8 cellular contexts compared by ENCODE assay signal in genomic region chrX:1507511-1508463, GRCh38. TPM values are rescaled to one million over a fixed set of nuclear protein-coding genes. Genes with fewer than 3 reads are reported as not detected.
DNase-seq lines count a peak whose midpoint lies in the region; ATAC-seq and TF ChIP-seq lines count a peak whose summit lies in the region.

No MANE protein-coding gene starts in this region.

- no peak overlapping the region for H3K27ac Mint-ChIP-seq in activated T-helper 17 cell treated with anti-CD3 and anti-CD28 coated beads, Interleukin-2, amount 50 U/mL, for 72 hours

- H3K27me3 ChIP-seq in smooth muscle cell (ENCODE audit: low read depth): no peaks in the 10 kb centered on the region

- ATAC-seq in HG03457 (IDR thresholded peaks at IDR 0.05; ENCODE audit: unreplicated experiment) (peak; percentile 63), left lobe of liver (no peak)
- peak; percentile 69 for ATAC-seq in activated T-helper 17 cell treated with anti-CD3 and anti-CD28 coated beads, Interleukin-2, amount 50 U/mL, for 72 hours (replicated peaks)

- no peak overlapping the region for H3K4me3 ChIP-seq in smooth muscle cell

- H3K79me2 ChIP-seq in smooth muscle cell (ENCODE audit: low read depth): no peaks in the 10 kb centered on the region

- H3K27me3 Mint-ChIP-seq in activated T-helper 17 cell treated with anti-CD3 and anti-CD28 coated beads, Interleukin-2, amount 50 U/mL, for 72 hours: no peaks in the 10 kb centered on the region

- TF ChIP-seq CTCF in GM20000 (IDR thresholded peaks at IDR 0.05; ENCODE audit: extremely low read depth, missing control alignments) (no peak), smooth muscle cell (IDR thresholded peaks at IDR 0.05; ENCODE audit: borderline replicate concordance, insufficient read depth, poor library complexity, severe bottlenecking) (no peak)

- H3K4me2 ChIP-seq in smooth muscle cell: no peak overlapping the region

- no peak overlapping the region for H3K9ac ChIP-seq in smooth muscle cell (ENCODE audit: low read depth)

- H3K27ac ChIP-seq in smooth muscle cell (ENCODE audit: low read depth): no peak overlapping the region

- peaks cover 14% of the 10 kb centered on the region for H3K4me1 Mint-ChIP-seq in activated T-helper 17 cell treated with anti-CD3 and anti-CD28 coated beads, Interleukin-2, amount 50 U/mL, for 72 hours

- H3F3A ChIP-seq in smooth muscle cell (ENCODE audit: low read depth): no peaks in the 10 kb centered on the region

- WGBS in smooth muscle cell (ENCODE audit: low lambda C conversion rate): 84% methylated on average over 40 of the region's 40 CpGs

- no peaks in the 10 kb centered on the region for H3K9me3 Mint-ChIP-seq in activated T-helper 17 cell treated with anti-CD3 and anti-CD28 coated beads, Interleukin-2, amount 50 U/mL, for 72 hours

- no peaks in the 10 kb centered on the region for H3K9me3 ChIP-seq in smooth muscle cell (replicated peaks; ENCODE audit: low read depth)

- no peaks in the 10 kb centered on the region for H3K4me1 ChIP-seq in smooth muscle cell (ENCODE audit: low read depth)

- DNase-seq in GDM1 (lab: John Stamatoyannopoulos, UW) (peak; percentile 46), GM20000 (ENCODE audit: low spot score) (peak; percentile 69), OCI-M2 (lab: John Stamatoyannopoulos, UW; ENCODE audit: unreplicated experiment) (no peak), left lobe of liver (ENCODE audit: low spot score) (no peak), NCI-H510A (lab: John Stamatoyannopoulos, UW) (no peak), smooth muscle cell (lab: John Stamatoyannopoulos, UW; ENCODE audit: unreplicated experiment) (no peak)

- H3K36me3 Mint-ChIP-seq in activated T-helper 17 cell treated with anti-CD3 and anti-CD28 coated beads, Interleukin-2, amount 50 U/mL, for 72 hours (ENCODE audit: low read depth): peaks cover 56% of the 10 kb centered on the region

- no peaks in the 10 kb centered on the region for H3K36me3 ChIP-seq in smooth muscle cell (ENCODE audit: low read depth)

- H4K20me1 ChIP-seq in smooth muscle cell (ENCODE audit: low read depth): no peaks in the 10 kb centered on the region

- no peak overlapping the region for H3K4me3 Mint-ChIP-seq in activated T-helper 17 cell treated with anti-CD3 and anti-CD28 coated beads, Interleukin-2, amount 50 U/mL, for 72 hours

- no peak overlapping the region for H2AFZ ChIP-seq in smooth muscle cell (ENCODE audit: low read depth)

RNA-seq across cellular contexts. Expression of gene P2RY8, which starts 29.2 kb away (rescaled TPM):
- total RNA-seq in activated T-helper 17 cell treated with anti-CD3 and anti-CD28 coated beads, Interleukin-2, amount 50 U/mL, for 72 hours: 100 to 1,000 TPM in 1 of 2 donors, 10 to 100 TPM in 1; 89.0 to 105 TPM
- total RNA-seq in left lobe of liver (0.48 TPM), smooth muscle cell (not detected in 2 replicates)
- 0.04 TPM in 1 of 2 replicates, not detected in the other for polyA plus RNA-seq in smooth muscle cell

RNA-seq across cellular contexts. Expression of gene ASMTL, which starts 55.1 kb away (rescaled TPM):
- 10 to 100 TPM; 50.6 to 65.5 TPM for total RNA-seq in activated T-helper 17 cell treated with anti-CD3 and anti-CD28 coated beads, Interleukin-2, amount 50 U/mL, for 72 hours
- total RNA-seq in left lobe of liver (31.4 TPM), smooth muscle cell (18.9 and 20.0 TPM in 2 replicates)
- polyA plus RNA-seq in smooth muscle cell: 40.9 and 50.5 TPM in 2 replicates

Comparison
In these comparisons a context has a peak if more than half of its experiments do, and no peak if none do; other contexts are left out.
1. DNase-seq: peak in GDM1 (single experiment) and GM20000 (single experiment); none in OCI-M2 (single experiment), left lobe of liver (single experiment), NCI-H510A (single experiment) and smooth muscle cell (single experiment).
2. RNA of gene P2RY8, which starts 29.2 kb away (total RNA-seq): 89.0 to 105 TPM in activated T-helper 17 cell treated with anti-CD3 and anti-CD28 coated beads, Interleukin-2, amount 50 U/mL, for 72 hours; 0.48 TPM in left lobe of liver (single experiment) and not detected in smooth muscle cell; every median in the first group is over 10 times any median in the second.